ENCODE assay signal across 27 cellular contexts in genomic region chr3:151372063-151372820, GRCh38. TPM values are rescaled to one million over a fixed set of nuclear protein-coding genes. Genes with fewer than 3 reads are reported as not detected.
"Had no signal": no experiment of that assay in that cellular context is flagged by ENCODE, and none has a peak within 500 bp of the region (broad histone marks: within the 10 kb centered on the region; RNA-seq: fewer than 3 reads in every experiment).

No MANE protein-coding gene starts in this region.

- H3K9me3 Mint-ChIP-seq: activated CD4-positive, alpha-beta memory T cell treated with anti-CD3 and anti-CD28 coated beads for 36 hours; activated naive CD8-positive, alpha-beta T cell treated with anti-CD3 and anti-CD28 coated beads for 36 hours; activated T-helper 1 cell treated with anti-CD3 and anti-CD28 coated beads, Interleukin-12 subunit alpha, Interleukin-12 subunit beta, Interleukin-2, Interleukin-4 antibody, amounts not matched to agents 30 ng/mL and 10 ng/mL and 1 ng/mL, durations not matched to agents 14 hours and 24 hours and 36 hours; brain; central memory CD8-positive, alpha-beta T cell; endodermal cell; immature natural killer cell; neural crest cell; T-helper 2 cell treated with Interferon-gamma antibody and Interleukin-4, amounts not matched to agents 5 μg/mL and 100 μg/mL, for 36 hours; WTC11 had no signal

- H3K9me3 ChIP-seq: colonic mucosa, heart right ventricle, tibial nerve had no signal

- DNase-seq: activated CD4-positive, alpha-beta memory T cell treated with anti-CD3 and anti-CD28 coated beads for 36 hours; activated CD4-positive, alpha-beta T cell treated with anti-CD3 and anti-CD28 coated beads for 36 hours; activated naive CD4-positive, alpha-beta T cell; activated naive CD8-positive, alpha-beta T cell treated with anti-CD3 and anti-CD28 coated beads for 36 hours; activated T-cell treated with anti-CD3 and anti-CD28 coated beads for 4 hours; amygdala; colonic mucosa; endodermal cell; heart right ventricle; immature natural killer cell; left ventricle myocardium superior; stimulated activated CD4-positive, alpha-beta T cell treated with anti-CD3 and anti-CD28 coated beads, Interleukin-12 subunit alpha, Interleukin-12 subunit beta, amount 100 ng/mL, for 4 hours; stimulated activated CD4-positive, alpha-beta T cell treated with anti-CD3 and anti-CD28 coated beads, Interleukin-1b, Interleukin-23, amount 100 ng/mL, for 48 hours; stimulated activated CD8-positive, alpha-beta memory T cell treated with anti-CD3 and anti-CD28 coated beads, Interleukin-4, amount 100 ng/mL, for 48 hours; stimulated activated naive CD4-positive, alpha-beta T cell; substantia nigra had no signal

- ATAC-seq: activated CD4-positive, alpha-beta T cell treated with anti-CD3 and anti-CD28 coated beads for 36 hours; heart right ventricle; left ventricle myocardium superior; WTC11 had no signal

- H3K27ac Mint-ChIP-seq: activated CD4-positive, alpha-beta memory T cell treated with anti-CD3 and anti-CD28 coated beads for 36 hours; activated CD4-positive, alpha-beta T cell treated with anti-CD3 and anti-CD28 coated beads for 36 hours; activated naive CD8-positive, alpha-beta T cell treated with anti-CD3 and anti-CD28 coated beads for 36 hours; activated T-helper 1 cell treated with anti-CD3 and anti-CD28 coated beads, Interleukin-12 subunit alpha, Interleukin-12 subunit beta, Interleukin-2, Interleukin-4 antibody, amounts not matched to agents 30 ng/mL and 10 ng/mL and 1 ng/mL, durations not matched to agents 14 hours and 24 hours and 36 hours; brain; endodermal cell; immature natural killer cell; progenitor cell of endocrine pancreas; T-helper 2 cell treated with Interferon-gamma antibody and Interleukin-4, amounts not matched to agents 5 μg/mL and 100 μg/mL, for 36 hours; WTC11 had no signal

- H3K36me3 ChIP-seq: colonic mucosa, heart right ventricle had no signal

- H3K36me3 Mint-ChIP-seq: activated CD4-positive, alpha-beta memory T cell treated with anti-CD3 and anti-CD28 coated beads for 36 hours; activated naive CD8-positive, alpha-beta T cell treated with anti-CD3 and anti-CD28 coated beads for 36 hours; brain; immature natural killer cell had no signal

- H3K27ac ChIP-seq: colonic mucosa, epithelial cell of prostate, heart right ventricle, tibial nerve had no signal

- H3K27me3 Mint-ChIP-seq: activated CD4-positive, alpha-beta memory T cell treated with anti-CD3 and anti-CD28 coated beads for 36 hours; activated CD4-positive, alpha-beta T cell treated with anti-CD3 and anti-CD28 coated beads for 36 hours; activated naive CD8-positive, alpha-beta T cell treated with anti-CD3 and anti-CD28 coated beads for 36 hours; brain; progenitor cell of endocrine pancreas had no signal

- H3K4me1 Mint-ChIP-seq: activated CD4-positive, alpha-beta T cell treated with anti-CD3 and anti-CD28 coated beads for 36 hours; activated naive CD8-positive, alpha-beta T cell treated with anti-CD3 and anti-CD28 coated beads for 36 hours; brain; central memory CD8-positive, alpha-beta T cell; immature natural killer cell; neural crest cell had no signal

- H3K27me3 ChIP-seq: colonic mucosa, heart right ventricle, tibial nerve had no signal

- H3K4me3 Mint-ChIP-seq: activated CD4-positive, alpha-beta memory T cell treated with anti-CD3 and anti-CD28 coated beads for 36 hours; activated CD4-positive, alpha-beta T cell treated with anti-CD3 and anti-CD28 coated beads for 36 hours; activated naive CD8-positive, alpha-beta T cell treated with anti-CD3 and anti-CD28 coated beads for 36 hours; activated T-helper 1 cell treated with anti-CD3 and anti-CD28 coated beads, Interleukin-12 subunit alpha, Interleukin-12 subunit beta, Interleukin-2, Interleukin-4 antibody, amounts not matched to agents 30 ng/mL and 10 ng/mL and 1 ng/mL, durations not matched to agents 14 hours and 24 hours and 36 hours; brain; central memory CD8-positive, alpha-beta T cell; endodermal cell; immature natural killer cell; neural crest cell; T-helper 2 cell treated with Interferon-gamma antibody and Interleukin-4, amounts not matched to agents 5 μg/mL and 100 μg/mL, for 36 hours; WTC11 had no signal

- H3K4me3 ChIP-seq: colonic mucosa, heart right ventricle, tibial nerve had no signal

- H3K4me1 ChIP-seq: colonic mucosa, heart right ventricle had no signal

RNA-seq across cellular contexts. Expression of gene P2RY12, which starts 12.3 kb away (rescaled TPM):
- total RNA-seq: activated CD4-positive, alpha-beta memory T cell treated with anti-CD3 and anti-CD28 coated beads for 36 hours; activated CD4-positive, alpha-beta T cell treated with anti-CD3 and anti-CD28 coated beads for 36 hours; activated naive CD8-positive, alpha-beta T cell treated with anti-CD3 and anti-CD28 coated beads for 36 hours; activated T-helper 1 cell treated with anti-CD3 and anti-CD28 coated beads, Interleukin-12 subunit alpha, Interleukin-12 subunit beta, Interleukin-2, Interleukin-4 antibody, amounts not matched to agents 30 ng/mL and 10 ng/mL and 1 ng/mL, durations not matched to agents 14 hours and 24 hours and 36 hours; endodermal cell; neural crest cell; progenitor cell of endocrine pancreas; WTC11 had no signal

RNA-seq across cellular contexts. Expression of gene P2RY13, which starts 42.9 kb away (rescaled TPM):
- total RNA-seq: activated CD4-positive, alpha-beta memory T cell treated with anti-CD3 and anti-CD28 coated beads for 36 hours; activated CD4-positive, alpha-beta T cell treated with anti-CD3 and anti-CD28 coated beads for 36 hours; activated naive CD8-positive, alpha-beta T cell treated with anti-CD3 and anti-CD28 coated beads for 36 hours; activated T-helper 1 cell treated with anti-CD3 and anti-CD28 coated beads, Interleukin-12 subunit alpha, Interleukin-12 subunit beta, Interleukin-2, Interleukin-4 antibody, amounts not matched to agents 30 ng/mL and 10 ng/mL and 1 ng/mL, durations not matched to agents 14 hours and 24 hours and 36 hours; endodermal cell; neural crest cell; progenitor cell of endocrine pancreas; WTC11 had no signal

RNA-seq across cellular contexts. Expression of gene GPR87, which starts 55.6 kb away (rescaled TPM):
- total RNA-seq: activated naive CD8-positive, alpha-beta T cell treated with anti-CD3 and anti-CD28 coated beads for 36 hours; colonic mucosa; endodermal cell; heart right ventricle; left ventricle myocardium superior; mononuclear cell; neural crest cell; omental fat pad; progenitor cell of endocrine pancreas; tibial nerve; WTC11 had no signal
- polyA plus RNA-seq: immature natural killer cell had no signal
